7 cellular contexts compared by ENCODE assay signal in the genomic region with DNA sequence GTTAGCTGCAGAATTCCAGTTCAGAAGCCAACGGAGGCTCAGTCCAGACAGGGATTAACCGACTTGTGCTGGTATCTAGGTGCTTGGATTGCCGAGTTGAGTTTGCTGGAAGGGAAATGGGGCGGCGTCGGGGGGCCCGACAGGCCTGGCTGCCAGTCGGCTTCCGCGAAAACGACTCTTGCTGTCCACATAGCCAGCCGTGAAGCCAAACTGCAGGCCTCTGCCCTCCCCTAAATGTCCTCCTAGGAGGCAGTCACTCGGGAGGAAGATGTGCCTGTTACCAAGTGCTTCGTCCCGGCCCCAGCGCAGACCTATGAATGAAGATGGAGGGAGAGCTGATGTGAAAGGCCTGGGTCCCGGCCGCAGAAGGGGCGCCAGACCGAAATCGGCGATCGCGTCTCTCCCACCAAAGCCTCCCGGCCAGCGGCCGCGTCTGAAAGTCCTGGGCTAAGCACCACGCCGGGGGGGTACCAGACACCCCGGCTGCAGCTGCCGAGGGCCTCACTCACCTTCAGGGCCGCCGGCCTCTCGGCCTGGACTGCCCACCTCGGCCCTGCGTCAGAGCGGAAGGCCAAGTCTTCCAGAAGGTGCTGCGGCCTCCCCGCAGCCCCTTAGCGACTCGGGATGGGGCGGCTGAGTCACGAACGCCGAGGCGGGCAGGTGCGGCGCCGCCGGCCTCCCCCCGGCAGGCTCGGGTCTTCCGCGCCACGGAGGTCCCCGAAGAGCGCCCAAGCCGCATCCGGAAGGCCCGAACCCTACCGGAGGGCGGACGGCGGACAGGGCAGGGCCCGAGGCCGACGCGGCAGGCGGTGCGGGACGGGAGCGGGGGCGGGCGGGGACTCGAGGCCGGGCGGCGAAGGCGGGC. TPM values are rescaled to one million over a fixed set of nuclear protein-coding genes. Genes with fewer than 3 reads are reported as not detected.
DNase-seq lines count a peak whose midpoint lies in the region; ATAC-seq and TF ChIP-seq lines count a peak whose summit lies in the region.

No MANE protein-coding gene starts in this region.

- peaks cover 26% of the 10 kb centered on the region for H3K36me3 ChIP-seq in mammary epithelial cell (ENCODE audit: insufficient read depth, low read length)

- dilution Hi-C loops in mammary epithelial cell (cut with HindIII; ENCODE audit: low sequenced_read_pairs), result no loop called here

- peak overlapping the region; percentile 45 for H3K27ac ChIP-seq in mammary epithelial cell (ENCODE audit: insufficient read depth, low read depth, low read length)

- peaks cover 45% of the 10 kb centered on the region for H3K79me2 ChIP-seq in mammary epithelial cell (ENCODE audit: insufficient read depth, low read length)

- BruUV-seq in mammary epithelial cell (replicated peaks; lab: Mats Ljungman, UMichigan), result no TSS peak

- H3K27me3 ChIP-seq in mammary epithelial cell (ENCODE audit: insufficient read depth, low read length), result no peaks in the 10 kb centered on the region

- peak overlapping the region; percentile 97 for H3K27ac Mint-ChIP-seq in T-helper 1 cell treated with Interleukin-12 subunit alpha and Interleukin-12 subunit beta and Interleukin-4 antibody, amounts not matched to agents 30 μg/mL and 1 μg/mL, for 36 hours

- H2AFZ ChIP-seq in mammary epithelial cell (ENCODE audit: low read depth, low read length), result peak overlapping the region; percentile 4

- H3K36me3 Mint-ChIP-seq in T-helper 1 cell treated with Interleukin-12 subunit alpha and Interleukin-12 subunit beta and Interleukin-4 antibody, amounts not matched to agents 30 μg/mL and 1 μg/mL, for 36 hours (ENCODE audit: low read depth), result peaks cover 53% of the 10 kb centered on the region

- no peaks in the 10 kb centered on the region for H4K20me1 ChIP-seq in mammary epithelial cell (ENCODE audit: insufficient read depth, low read length)

- intact Hi-C loops in mammary epithelial cell (cut with micrococcal nuclease), result loop anchor here (1.0 to 2.0 kb wide), 4 partner anchors 9 to 191 kb away; a partner anchor contains a TSS
- intact Hi-C loops in left colon (cut with DNase I, micrococcal nuclease), result no loop called here

- in situ Hi-C loops in mammary epithelial cell (cut with MboI; ENCODE audit: low sequenced_read_pairs in 2 of 2), result no loop called here

- H3K9me3 Mint-ChIP-seq in T-helper 1 cell treated with Interleukin-12 subunit alpha and Interleukin-12 subunit beta and Interleukin-4 antibody, amounts not matched to agents 30 μg/mL and 1 μg/mL, for 36 hours, result no peaks in the 10 kb centered on the region

- H3K4me2 ChIP-seq in mammary epithelial cell (ENCODE audit: insufficient read depth, low read depth, low read length), result peak overlapping the region; percentile 89

- H3K4me1 ChIP-seq in mammary epithelial cell (ENCODE audit: insufficient read depth, low read length), result peaks cover 17% of the 10 kb centered on the region

- H3K4me1 Mint-ChIP-seq in T-helper 1 cell treated with Interleukin-12 subunit alpha and Interleukin-12 subunit beta and Interleukin-4 antibody, amounts not matched to agents 30 μg/mL and 1 μg/mL, for 36 hours (ENCODE audit: low read depth), result peaks cover 35% of the 10 kb centered on the region

- under 1% methylated on average over 30 of the region's 80 CpGs for WGBS in mammary epithelial cell (ENCODE audit: low coverage, missing lambda C conversion rate)

- peak overlapping the region; percentile 92 for H3K4me3 Mint-ChIP-seq in T-helper 1 cell treated with Interleukin-12 subunit alpha and Interleukin-12 subunit beta and Interleukin-4 antibody, amounts not matched to agents 30 μg/mL and 1 μg/mL, for 36 hours

- peak overlapping the region; percentile 69 for H3K9ac ChIP-seq in mammary epithelial cell (ENCODE audit: insufficient read depth, low read length)

- DNase-seq in mammary epithelial cell (peak; percentile 39), left colon (peak in 1 of 2 donors; percentile 49), iPS-NIHi11 (ENCODE audit: low spot score) (no peak)
- peak; percentile 58 to 61 for DNase-seq in stimulated activated CD4-positive, alpha-beta T cell treated with anti-CD3 and anti-CD28 coated beads, Interleukin-4, amount 100 ng/mL, for 4 hours

- H3K27me3 Mint-ChIP-seq in T-helper 1 cell treated with Interleukin-12 subunit alpha and Interleukin-12 subunit beta and Interleukin-4 antibody, amounts not matched to agents 30 μg/mL and 1 μg/mL, for 36 hours (ENCODE audit: low read depth), result peaks cover 3% of the 10 kb centered on the region

- H3K9me3 ChIP-seq in mammary epithelial cell (replicated peaks; ENCODE audit: insufficient read depth, low read length), result no peaks in the 10 kb centered on the region

- peak; percentile 9 for ATAC-seq in GM18502 (IDR thresholded peaks at IDR 0.05; ENCODE audit: poor library complexity, unreplicated experiment)
- peak; percentile 3 for ATAC-seq in HG02885 (IDR thresholded peaks at IDR 0.05; ENCODE audit: poor library complexity, unreplicated experiment)
- ATAC-seq in left colon, result peak; percentile 45

- H3K4me3 ChIP-seq in mammary epithelial cell (replicated peaks in 1 of 3; ENCODE audit: insufficient read depth in 1 of 3, low read depth in 2 of 3, low read length in 3 of 3), result peak overlapping the region; percentile 66 to 87 (median 68)

- CTCF ChIA-PET in mammary epithelial cell (lab: Charles Lee; ENCODE audit: low non-redundant PET), result no interaction called here

- no peak for TF ChIP-seq CTCF in mammary epithelial cell (conservative IDR thresholded peaks at IDR 0.05 in 1 of 2, IDR thresholded peaks at IDR 0.05 in 1 of 2; ENCODE audit: extremely low read depth in 1 of 2, insufficient read depth in 1 of 2, low read depth in 1 of 2, low read length in 2 of 2)

RNA-seq across cellular contexts. Expression of a gene that starts 7.5 kb away (rescaled TPM):
- total RNA-seq in mammary epithelial cell (10 to 100 TPM; 22.2 to 49.3 TPM), left colon (10 to 100 TPM; 32.4 to 50.3 TPM)
- 66.1 TPM for polyA plus RNA-seq in mammary epithelial cell
- 97.3 TPM for polyA minus RNA-seq in mammary epithelial cell

RNA-seq across cellular contexts. Expression of a gene that starts 9.5 kb away (rescaled TPM):
- total RNA-seq in mammary epithelial cell (10 to 100 TPM in 1 of 2 donors, 1 to 10 TPM in 1; 8.2 to 40.6 TPM), left colon (10 to 100 TPM; 16.1 to 26.1 TPM)
- polyA plus RNA-seq in mammary epithelial cell, result 61.3 TPM
- 69.8 TPM for polyA minus RNA-seq in mammary epithelial cell

RNA-seq across cellular contexts. Expression of a gene that starts 13.0 kb away (rescaled TPM):
- 1 to 10 TPM; 3.2 to 7.2 TPM for total RNA-seq in mammary epithelial cell
- 4.9 TPM for polyA plus RNA-seq in mammary epithelial cell
- polyA minus RNA-seq in mammary epithelial cell, result 17.8 TPM
- total RNA-seq in left colon, result 10 to 100 TPM; 26.6 to 43.7 TPM

RNA-seq across cellular contexts. Expression of a gene that starts 26.6 kb away (rescaled TPM):
- total RNA-seq in mammary epithelial cell (10 to 100 TPM; 17.6 to 24.3 TPM), left colon (10 to 100 TPM; 20.7 to 24.1 TPM)
- 9.0 TPM for polyA plus RNA-seq in mammary epithelial cell
- polyA minus RNA-seq in mammary epithelial cell, result 41.6 TPM

RNA-seq across cellular contexts. Expression of a gene that starts 27.2 kb away (rescaled TPM):
- total RNA-seq in mammary epithelial cell, result 10 to 100 TPM; 23.7 to 26.8 TPM
- polyA plus RNA-seq in mammary epithelial cell, result 16.1 TPM
- 21.8 TPM for polyA minus RNA-seq in mammary epithelial cell
- total RNA-seq in left colon, result 10 to 100 TPM; 34.9 to 35.7 TPM
